9 cellular contexts compared by ENCODE assay signal in genomic region chr17:81483085-81483861, GRCh38. TPM values are rescaled to one million over a fixed set of nuclear protein-coding genes. Genes with fewer than 3 reads are reported as not detected.
DNase-seq lines count a peak whose midpoint lies in the region; ATAC-seq, FAIRE-seq and TF ChIP-seq lines count a peak whose summit lies in the region.
"Had no signal": no experiment of that assay in that cellular context is flagged by ENCODE, and none has a peak within 500 bp of the region (broad histone marks: within the 10 kb centered on the region; RNA-seq: fewer than 3 reads in every experiment).

No MANE protein-coding gene starts in this region.

- intact Hi-C loops in natural killer cell (cut with micrococcal nuclease) (loop anchor here (2.0 to 5.0 kb wide), 2 partner anchors 188 to 341 kb away; partner anchors contain the start of gene SLC38A10), Calu3 (cut with micrococcal nuclease; ENCODE audit: unreplicated experiment) (loop anchor here (5.0 to 10.0 kb wide), 2 partner anchors 188 to 231 kb away; partner anchors contain the start of gene SLC38A10)

- FAIRE-seq in H54 (lab: Jason Lieb, UNC) = no peak

- peak overlapping the region; percentile 39 to 79 (median 69); a peak in 21 of 22 replicates for H3K9ac ChIP-seq in BLaER1 treated with 17β-estradiol and CSF1 and Interleukin-3, amounts not matched to agents 10 nM and 100 nM
- H3K9ac ChIP-seq in HUES6 (ENCODE audit: low read length) = peak overlapping the region; percentile 2

- TF ChIP-seq POLR2A in H54 (IDR thresholded peaks at IDR 0.05; ENCODE audit: low read depth, low read length) = no peak

- CTCF ChIA-PET in Calu3 (lab: Charles Lee) = interaction anchor here (0.6 to 1.6 kb wide), 6 partner anchors 43 to 228 kb away, joined by 3 to 13 read pairs (median 6); no protein-coding TSS in a partner anchor

- H3K27me3 Mint-ChIP-seq in natural killer cell (ENCODE audit: low read depth in 2 of 2) (peaks cover 22 to 24% of the 10 kb centered on the region in 2 donors), Calu3 (ENCODE audit: unreplicated experiment) (peaks cover 29% of the 10 kb centered on the region)

- peaks cover 0 to 51% (median 0%) of the 10 kb centered on the region in 11 experiments; a peak in 7 of 22 replicates for H3K27me3 ChIP-seq in BLaER1 treated with 17β-estradiol and CSF1 and Interleukin-3, amounts not matched to agents 10 nM and 100 nM
- peaks cover 56% of the 10 kb centered on the region for H3K27me3 ChIP-seq in HUES6 (ENCODE audit: control insufficient read depth, insufficient read depth, low read length)

- no peaks in the 10 kb centered on the region for H3K36me3 Mint-ChIP-seq in natural killer cell
- H3K36me3 Mint-ChIP-seq in Calu3 (ENCODE audit: insufficient read depth, unreplicated experiment) = peaks cover 4% of the 10 kb centered on the region

- peak; percentile 79 for DNase-seq in brain pericyte (ENCODE audit: low read depth, low spot score)
- peak; percentile 37 for DNase-seq in natural killer cell
- no peak for DNase-seq in COR-L47 (lab: John Stamatoyannopoulos, UW)
- no peak for DNase-seq in Calu3
- no peak for DNase-seq in NCI-H748 (lab: John Stamatoyannopoulos, UW; ENCODE audit: unreplicated experiment)
- DNase-seq in H54 (ENCODE audit: insufficient read length, low spot score) = no peak

- peak overlapping the region; percentile 49 to 67 (median 59) for H3K4me3 ChIP-seq in BLaER1 treated with 17β-estradiol and CSF1 and Interleukin-3, amounts not matched to agents 10 nM and 100 nM
- H3K4me3 ChIP-seq in HUES6 (ENCODE audit: low read depth, low read length) = peak overlapping the region; percentile 78

- H3K27ac ChIP-seq in BLaER1 treated with 17β-estradiol and CSF1 and Interleukin-3, amounts not matched to agents 10 nM and 100 nM = peak overlapping the region in 9 of 11 experiments; percentile 11 to 81 (median 64); a peak in 17 of 22 replicates
- H3K27ac ChIP-seq in HUES6 (ENCODE audit: low read depth, low read length) = no peak overlapping the region

- H3K27ac Mint-ChIP-seq in natural killer cell (peak overlapping the region in 1 of 2 donors; percentile 2), Calu3 (ENCODE audit: unreplicated experiment) (no peak overlapping the region)

- BruUV-seq in Calu3 (replicated peaks; lab: Mats Ljungman, UMichigan) = no TSS peak

- ATAC-seq in natural killer cell = peak in 2 of 3 donors; percentile 29 to 32

- no peaks in the 10 kb centered on the region for H4K20me1 ChIP-seq in BLaER1 treated with 17β-estradiol and CSF1 and Interleukin-3, amounts not matched to agents 10 nM and 100 nM

- H3K9me3 ChIP-seq in BLaER1 treated with 17β-estradiol and CSF1 and Interleukin-3, amounts not matched to agents 10 nM and 100 nM (replicated peaks in 1 of 11) = peaks cover 0 to 7% (median 0%) of the 10 kb centered on the region in 11 experiments; a peak in 2 of 22 replicates
- H3K9me3 ChIP-seq in HUES6 (ENCODE audit: control insufficient read depth, insufficient read depth, low read depth, low read length) = no peaks in the 10 kb centered on the region

- peak overlapping the region; percentile 87 to 100 (median 99) for H3K4me2 ChIP-seq in BLaER1 treated with 17β-estradiol and CSF1 and Interleukin-3, amounts not matched to agents 10 nM and 100 nM

- peak overlapping the region; percentile 69 for H3K4me3 Mint-ChIP-seq in natural killer cell
- H3K4me3 Mint-ChIP-seq in Calu3 (ENCODE audit: low read depth, unreplicated experiment) = no peak overlapping the region

- H3K9me3 Mint-ChIP-seq in natural killer cell (no peaks in the 10 kb centered on the region), Calu3 (ENCODE audit: low read depth, unreplicated experiment) (no peaks in the 10 kb centered on the region)

- peaks cover 12 to 19% of the 10 kb centered on the region in 2 donors for H3K4me1 Mint-ChIP-seq in natural killer cell
- H3K4me1 Mint-ChIP-seq in Calu3 (ENCODE audit: low read depth, unreplicated experiment) = no peaks in the 10 kb centered on the region

- peaks cover 59 to 91% (median 89%) of the 10 kb centered on the region in 10 experiments for H3K4me1 ChIP-seq in BLaER1 treated with 17β-estradiol and CSF1 and Interleukin-3, amounts not matched to agents 10 nM and 100 nM
- peaks cover 17% of the 10 kb centered on the region for H3K4me1 ChIP-seq in HUES6 (ENCODE audit: control insufficient read depth, insufficient read depth, low read length)

- H3K36me3 ChIP-seq in BLaER1 treated with 17β-estradiol and CSF1 and Interleukin-3, amounts not matched to agents 10 nM and 100 nM = no peaks in the 10 kb centered on the region
- H3K36me3 ChIP-seq in HUES6 (ENCODE audit: control insufficient read depth, insufficient read depth, low read length) = no peaks in the 10 kb centered on the region

- TF ChIP-seq CTCF in natural killer cell (IDR thresholded peaks at IDR 0.05) (no peak), Calu3 (IDR thresholded peaks at IDR 0.05; ENCODE audit: unreplicated experiment) (no peak)

RNA-seq across cellular contexts. Expression of gene ACTG1, which starts 29.3 kb away (rescaled TPM):
- total RNA-seq in natural killer cell (1,000 to 10,000 TPM; 1,401 to 1,901 (median 1,735) TPM), Calu3 (2022) (2,184 and 2,327 TPM in 2 replicates)

RNA-seq across cellular contexts. Expression of gene FSCN2, which starts 44.9 kb away (rescaled TPM):
- total RNA-seq in natural killer cell (1 to 10 TPM in 2 of 3 donors, under 1 TPM in 1; 0.26 to 2.6 (median 1.0) TPM), Calu3 (2022) (5.5 and 7.0 TPM in 2 replicates)
- total RNA-seq: epithelial cell of proximal tubule had no signal

Comparison
In these comparisons a context has a peak if more than half of its experiments do, and no peak if none do; other contexts are left out.
1. DNase-seq: peak in brain pericyte (single experiment) and natural killer cell (single experiment); none in COR-L47 (single experiment), Calu3 (single experiment), NCI-H748 (single experiment) and H54 (single experiment).